In genomic region chr22:35328472-35328885, GRCh38 we compare ENCODE assay signal across 1 cellular context.
TF ChIP-seq lines count a peak whose summit lies in the region.

No MANE protein-coding gene starts in this region.

TF ChIP-seq in HepG2, 621 proteins besides CTCF, POLR2A, EP300 and RAD21 (continues in another document):
- TF ChIP-seq CSRNP1 (CRISPR knock-in tag; IDR thresholded peaks at IDR 0.05) = peak; percentile 80; the same call in 1 of the 2 replicates
- peak; percentile 61 for TF ChIP-seq YY1 (IDR thresholded peaks at IDR 0.05; ENCODE audit: insufficient read depth, insufficient replicate concordance, low read depth, low read length)
- TF ChIP-seq ZNF367 (CRISPR knock-in tag; IDR thresholded peaks at IDR 0.05; ENCODE audit: borderline replicate concordance) = no peak
- peak; percentile 89; the same call in 1 of the 2 replicates for TF ChIP-seq MYPOP (CRISPR knock-in tag; IDR thresholded peaks at IDR 0.05)
- no peak for TF ChIP-seq ZNF282 (IDR thresholded peaks at IDR 0.05; ENCODE audit: partially characterized antibody)
- peak; percentile 87; the same call in 1 of the 2 replicates for TF ChIP-seq ZIK1 (CRISPR knock-in tag; IDR thresholded peaks at IDR 0.05; ENCODE audit: borderline replicate concordance, low read depth)
- TF ChIP-seq PHF21A (CRISPR knock-in tag; IDR thresholded peaks at IDR 0.05) = peak; percentile 98
- TF ChIP-seq CREBL2 (CRISPR knock-in tag; IDR thresholded peaks at IDR 0.05; ENCODE audit: borderline replicate concordance) = no peak
- no peak for TF ChIP-seq CC2D1A (CRISPR knock-in tag; IDR thresholded peaks at IDR 0.05)
- no peak for TF ChIP-seq MTF1 (CRISPR knock-in tag; IDR thresholded peaks at IDR 0.05)
- no peak for TF ChIP-seq CEBPZ (IDR thresholded peaks at IDR 0.05; ENCODE audit: low read length)
- peak; percentile 91 for TF ChIP-seq ZNF574 (CRISPR knock-in tag; IDR thresholded peaks at IDR 0.05)
- peak; percentile 51 for TF ChIP-seq PHF8 (CRISPR knock-in tag; IDR thresholded peaks at IDR 0.05)
- TF ChIP-seq ZMYM4 (CRISPR knock-in tag; IDR thresholded peaks at IDR 0.05) = peak; percentile 94
- TF ChIP-seq JUN (CRISPR knock-in tag; IDR thresholded peaks at IDR 0.05) = peak; percentile 89
- peak; percentile 77; the same call in 1 of the 2 replicates for TF ChIP-seq KDM1A (CRISPR knock-in tag; IDR thresholded peaks at IDR 0.05)
- no peak for TF ChIP-seq SOX6 (IDR thresholded peaks at IDR 0.05)
- peak; percentile 91 for TF ChIP-seq SOX6 (CRISPR knock-in tag; IDR thresholded peaks at IDR 0.05)
- no peak; the same call in 1 of the 2 replicates for TF ChIP-seq ZNF460 (CRISPR knock-in tag; IDR thresholded peaks at IDR 0.05; ENCODE audit: borderline replicate concordance)
- peak; percentile 52; the same call in 1 of the 2 replicates for TF ChIP-seq ZFP37 (CRISPR knock-in tag; IDR thresholded peaks at IDR 0.05; ENCODE audit: borderline replicate concordance)
- TF ChIP-seq NCOA5 (CRISPR knock-in tag; IDR thresholded peaks at IDR 0.05) = no peak
- peak; percentile 99 for TF ChIP-seq ELF3 (CRISPR knock-in tag; IDR thresholded peaks at IDR 0.05)
- no peak for TF ChIP-seq EHMT2 (IDR thresholded peaks at IDR 0.05; ENCODE audit: borderline replicate concordance, low read depth, low read length)
- peak; percentile 97 for TF ChIP-seq ZNF746 (CRISPR knock-in tag; IDR thresholded peaks at IDR 0.05)
- no peak for TF ChIP-seq ATF6 (CRISPR knock-in tag; conservative IDR thresholded peaks at IDR 0.05)
- peak; percentile 83 for TF ChIP-seq GABPB1 (CRISPR knock-in tag; IDR thresholded peaks at IDR 0.05)
- TF ChIP-seq ELF4 (CRISPR knock-in tag; IDR thresholded peaks at IDR 0.05; ENCODE audit: borderline replicate concordance) = no peak
- peak; percentile 40 for TF ChIP-seq CCAR2 (optimal IDR thresholded peaks at IDR 0.05; ENCODE audit: low read depth, low read length)
- TF ChIP-seq ZNF670 (CRISPR knock-in tag; IDR thresholded peaks at IDR 0.05; ENCODE audit: borderline replicate concordance) = no peak
- peak; percentile 98 for TF ChIP-seq CEBPB (IDR thresholded peaks at IDR 0.05; ENCODE audit: borderline replicate concordance, low read depth, low read length)
- TF ChIP-seq NPAS2 (CRISPR knock-in tag; IDR thresholded peaks at IDR 0.05; ENCODE audit: borderline replicate concordance) = no peak
- TF ChIP-seq ZNF607 (CRISPR knock-in tag; IDR thresholded peaks at IDR 0.05; ENCODE audit: borderline replicate concordance) = peak; percentile 78; the same call in 1 of the 2 replicates
- TF ChIP-seq ZNF550 (CRISPR knock-in tag; IDR thresholded peaks at IDR 0.05; ENCODE audit: borderline replicate concordance) = peak; percentile 80; the same call in 1 of the 2 replicates
- TF ChIP-seq SRSF1 (optimal IDR thresholded peaks at IDR 0.05; ENCODE audit: low read depth, low read length) = no peak
- TF ChIP-seq KAT2B (IDR thresholded peaks at IDR 0.05; ENCODE audit: borderline replicate concordance, low read depth, low read length) = no peak
- no peak for TF ChIP-seq SYNCRIP (IDR thresholded peaks at IDR 0.05; ENCODE audit: insufficient read depth, low read depth, low read length)
- no peak for TF ChIP-seq CHCHD3 (CRISPR knock-in tag; IDR thresholded peaks at IDR 0.05)
- TF ChIP-seq ATF7 (IDR thresholded peaks at IDR 0.05) = no peak; the same call in 1 of the 2 replicates
- TF ChIP-seq ATF7 (CRISPR knock-in tag; IDR thresholded peaks at IDR 0.05) = no peak; the same call in 1 of the 2 replicates
- peak; percentile 71; the same call in 1 of the 2 replicates for TF ChIP-seq ZNF329 (CRISPR knock-in tag; IDR thresholded peaks at IDR 0.05; ENCODE audit: low read depth)
- no peak for TF ChIP-seq ZNF44 (CRISPR knock-in tag; IDR thresholded peaks at IDR 0.05)
- no peak for TF ChIP-seq RAD51 (IDR thresholded peaks at IDR 0.05; ENCODE audit: borderline replicate concordance)
- TF ChIP-seq ZNF740 (CRISPR knock-in tag; IDR thresholded peaks at IDR 0.05) = no peak
- peak; percentile 96 for TF ChIP-seq PHF5A (CRISPR knock-in tag; IDR thresholded peaks at IDR 0.05; ENCODE audit: low read depth, unreplicated experiment)
- TF ChIP-seq HDAC6 (IDR thresholded peaks at IDR 0.05; ENCODE audit: low read depth, low read length) = no peak
- TF ChIP-seq HIC2 (CRISPR knock-in tag; IDR thresholded peaks at IDR 0.05; ENCODE audit: low read depth) = peak; percentile 91
- TF ChIP-seq ZNF770 (CRISPR knock-in tag; IDR thresholded peaks at IDR 0.05) = peak; percentile 41; the same call in 1 of the 2 replicates
- peak; percentile 77 to 91 for TF ChIP-seq HMGXB4 (CRISPR knock-in tag; IDR thresholded peaks at IDR 0.05; ENCODE audit: borderline replicate concordance in 1 of 2, low read depth in 1 of 2)
- TF ChIP-seq ZNF605 (CRISPR knock-in tag; IDR thresholded peaks at IDR 0.05) = peak; percentile 81; the same call in 1 of the 2 replicates
- TF ChIP-seq POLR2G (IDR thresholded peaks at IDR 0.05; ENCODE audit: low read depth, low read length) = peak; percentile 64
- peak; percentile 72 for TF ChIP-seq SP4 (CRISPR knock-in tag; IDR thresholded peaks at IDR 0.05)
- no peak for TF ChIP-seq TAF15 (IDR thresholded peaks at IDR 0.05; ENCODE audit: low read depth, low read length, poor library complexity, severe bottlenecking)
